9 cellular contexts compared by ENCODE assay signal in genomic region chr2:159290289-159290907, GRCh38. TPM values are rescaled to one million over a fixed set of nuclear protein-coding genes. Genes with fewer than 3 reads are reported as not detected.
DNase-seq lines count a peak whose midpoint lies in the region; ATAC-seq and TF ChIP-seq lines count a peak whose summit lies in the region.
"Had no signal": no experiment of that assay in that cellular context is flagged by ENCODE, and none has a peak within 500 bp of the region (broad histone marks: within the 10 kb centered on the region; RNA-seq: fewer than 3 reads in every experiment).

No MANE protein-coding gene starts in this region.

- H3F3A ChIP-seq in neural progenitor cell (ENCODE audit: low read depth) = peaks cover 20% of the 10 kb centered on the region

- H3K9ac ChIP-seq in neural progenitor cell = no peak overlapping the region

- ATAC-seq in HG03095 (IDR thresholded peaks at IDR 0.05; ENCODE audit: unreplicated experiment) = no peak

- H3K4me1 ChIP-seq in neural progenitor cell (peaks cover 7% of the 10 kb centered on the region), esophagus muscularis mucosa (peaks cover 6 to 21% (median 16%) of the 10 kb centered on the region in 4 donors)

- H3K4me1 Mint-ChIP-seq in activated CD4-positive, alpha-beta T cell treated with anti-CD3 and anti-CD28 coated beads, Interleukin-2, amount 10 ng/mL, durations not matched to agents 24 days and 14 days = peaks cover 13% of the 10 kb centered on the region
- H3K4me1 Mint-ChIP-seq in activated naive CD8-positive, alpha-beta T cell treated with anti-CD3 and anti-CD28 coated beads for 36 hours = peaks cover 20% of the 10 kb centered on the region
- peaks cover 11% of the 10 kb centered on the region for H3K4me1 Mint-ChIP-seq in neural progenitor cell

- H3K27ac Mint-ChIP-seq in activated CD4-positive, alpha-beta T cell treated with anti-CD3 and anti-CD28 coated beads, Interleukin-2, amount 10 ng/mL, durations not matched to agents 24 days and 14 days = peak overlapping the region; percentile 25
- H3K27ac Mint-ChIP-seq in activated naive CD8-positive, alpha-beta T cell treated with anti-CD3 and anti-CD28 coated beads for 36 hours = peak overlapping the region; percentile 88
- no peak overlapping the region for H3K27ac Mint-ChIP-seq in neural progenitor cell

- TF ChIP-seq EP300 in esophagus muscularis mucosa (IDR thresholded peaks at IDR 0.05) = no peak

- intact Hi-C loops in activated CD4-positive, alpha-beta T cell treated with anti-CD3 and anti-CD28 coated beads, Interleukin-2, amount 10 ng/mL, durations not matched to agents 24 days and 14 days (cut with micrococcal nuclease) = no loop called here
- intact Hi-C loops in esophagus muscularis mucosa (cut with DNase I) = no loop called here

- H3K27me3 Mint-ChIP-seq in activated CD4-positive, alpha-beta T cell treated with anti-CD3 and anti-CD28 coated beads, Interleukin-2, amount 10 ng/mL, durations not matched to agents 24 days and 14 days = no peaks in the 10 kb centered on the region
- H3K27me3 Mint-ChIP-seq in activated naive CD8-positive, alpha-beta T cell treated with anti-CD3 and anti-CD28 coated beads for 36 hours = no peaks in the 10 kb centered on the region
- peaks cover 4% of the 10 kb centered on the region for H3K27me3 Mint-ChIP-seq in neural progenitor cell (ENCODE audit: insufficient read depth, low read depth)

- peak overlapping the region; percentile 65 for H2AFZ ChIP-seq in neural progenitor cell (replicated peaks)

- no peaks in the 10 kb centered on the region for H3K36me3 Mint-ChIP-seq in activated CD4-positive, alpha-beta T cell treated with anti-CD3 and anti-CD28 coated beads, Interleukin-2, amount 10 ng/mL, durations not matched to agents 24 days and 14 days (ENCODE audit: low read depth)
- peaks cover 2% of the 10 kb centered on the region for H3K36me3 Mint-ChIP-seq in activated naive CD8-positive, alpha-beta T cell treated with anti-CD3 and anti-CD28 coated beads for 36 hours
- no peaks in the 10 kb centered on the region for H3K36me3 Mint-ChIP-seq in neural progenitor cell

- no peak overlapping the region for H3K27ac ChIP-seq in neural progenitor cell
- H3K27ac ChIP-seq in esophagus muscularis mucosa (replicated peaks in 1 of 4) = no peak overlapping the region

- peaks cover under 1% of the 10 kb centered on the region for H3K79me2 ChIP-seq in neural progenitor cell (ENCODE audit: low read depth)

- no peaks in the 10 kb centered on the region for H3K9me3 ChIP-seq in neural progenitor cell (ENCODE audit: low read depth)
- H3K9me3 ChIP-seq in esophagus muscularis mucosa = no peaks in the 10 kb centered on the region

- TF ChIP-seq CTCF in neural progenitor cell (IDR thresholded peaks at IDR 0.05) (no peak), esophagus muscularis mucosa (IDR thresholded peaks at IDR 0.05) (no peak)

- no peak for TF ChIP-seq POLR2A in esophagus muscularis mucosa (IDR thresholded peaks at IDR 0.05; ENCODE audit: low read depth)

- H3K4me3 Mint-ChIP-seq in activated CD4-positive, alpha-beta T cell treated with anti-CD3 and anti-CD28 coated beads, Interleukin-2, amount 10 ng/mL, durations not matched to agents 24 days and 14 days = no peak overlapping the region
- peak overlapping the region; percentile 32 for H3K4me3 Mint-ChIP-seq in activated naive CD8-positive, alpha-beta T cell treated with anti-CD3 and anti-CD28 coated beads for 36 hours
- no peak overlapping the region for H3K4me3 Mint-ChIP-seq in neural progenitor cell
- H3K4me3 Mint-ChIP-seq: neural crest cell had no signal

- no peaks in the 10 kb centered on the region for H4K20me1 ChIP-seq in neural progenitor cell (ENCODE audit: low read depth)

- 48% methylated on average over 7 of the region's 7 CpGs for WGBS in esophagus muscularis mucosa

- H3K4me3 ChIP-seq in neural progenitor cell (no peak overlapping the region), esophagus muscularis mucosa (no peak overlapping the region)

- no peaks in the 10 kb centered on the region for H3K9me3 Mint-ChIP-seq in activated CD4-positive, alpha-beta T cell treated with anti-CD3 and anti-CD28 coated beads, Interleukin-2, amount 10 ng/mL, durations not matched to agents 24 days and 14 days
- H3K9me3 Mint-ChIP-seq in activated naive CD8-positive, alpha-beta T cell treated with anti-CD3 and anti-CD28 coated beads for 36 hours = no peaks in the 10 kb centered on the region
- H3K9me3 Mint-ChIP-seq in neural progenitor cell = no peaks in the 10 kb centered on the region
- H3K9me3 Mint-ChIP-seq: neural crest cell had no signal

- peak; percentile 72 for DNase-seq in activated CD4-positive, alpha-beta T cell treated with anti-CD3 and anti-CD28 coated beads, Interleukin-2, amount 10 ng/mL, durations not matched to agents 24 days and 14 days
- no peak for DNase-seq in activated CD4-positive, alpha-beta T cell treated with anti-CD3 and anti-CD28 coated beads for 1 hour
- peak; percentile 75 for DNase-seq in NCI-H2029 (lab: John Stamatoyannopoulos, UW)
- DNase-seq in activated naive CD8-positive, alpha-beta T cell treated with anti-CD3 and anti-CD28 coated beads for 36 hours = peak; percentile 41
- DNase-seq in neural progenitor cell (ENCODE audit: low spot score) = no peak
- DNase-seq in esophagus muscularis mucosa (ENCODE audit: extremely low spot score) = no peak
- DNase-seq in hippocampal formation (lab: John Stamatoyannopoulos, UW) = no peak

- no peaks in the 10 kb centered on the region for H3K27me3 ChIP-seq in neural progenitor cell
- no peaks in the 10 kb centered on the region for H3K27me3 ChIP-seq in esophagus muscularis mucosa

- H3K4me2 ChIP-seq in neural progenitor cell = no peak overlapping the region

- H3K36me3 ChIP-seq in neural progenitor cell = no peaks in the 10 kb centered on the region
- no peaks in the 10 kb centered on the region for H3K36me3 ChIP-seq in esophagus muscularis mucosa

RNA-seq across cellular contexts. Expression of gene WDSUB1, which starts 3.9 kb away (rescaled TPM):
- total RNA-seq in activated CD4-positive, alpha-beta T cell treated with anti-CD3 and anti-CD28 coated beads, Interleukin-2, amount 10 ng/mL, durations not matched to agents 24 days and 14 days = 5.6 and 5.7 TPM in 2 replicates
- 1 to 10 TPM; 5.7 to 6.8 TPM for total RNA-seq in activated naive CD8-positive, alpha-beta T cell treated with anti-CD3 and anti-CD28 coated beads for 36 hours
- total RNA-seq in neural progenitor cell (ENCODE audit: low replicate concordance) = 5.2 and 7.1 TPM in 2 replicates
- total RNA-seq in esophagus muscularis mucosa = 1 to 10 TPM; 3.5 to 7.9 (median 4.4) TPM

Comparison
In these comparisons a context has a peak if more than half of its experiments do, and no peak if none do; other contexts are left out.
1. DNase-seq: peak in activated CD4-positive, alpha-beta T cell treated with anti-CD3 and anti-CD28 coated beads, Interleukin-2, amount 10 ng/mL, durations not matched to agents 24 days and 14 days (single experiment), NCI-H2029 (single experiment) and activated naive CD8-positive, alpha-beta T cell treated with anti-CD3 and anti-CD28 coated beads for 36 hours (single experiment); none in activated CD4-positive, alpha-beta T cell treated with anti-CD3 and anti-CD28 coated beads for 1 hour (single experiment), neural progenitor cell (single experiment), esophagus muscularis mucosa (single experiment) and hippocampal formation (0 of 2).